In genomic region chr11:6443269-6444003, GRCh38 we compare ENCODE assay signal across 8 cellular contexts. TPM values are rescaled to one million over a fixed set of nuclear protein-coding genes. Genes with fewer than 3 reads are reported as not detected.
DNase-seq lines count a peak whose midpoint lies in the region; ATAC-seq and TF ChIP-seq lines count a peak whose summit lies in the region.

No MANE protein-coding gene starts in this region.

- no peak overlapping the region for H3K27ac Mint-ChIP-seq in natural killer cell
- H3K27ac Mint-ChIP-seq in stimulated activated naive CD8-positive, alpha-beta T cell treated with anti-CD3 and anti-CD28 coated beads, Interleukin-15, amount 100 ng/mL, for 72 hours = no peak overlapping the region

- intact Hi-C loops in Right ventricle myocardium inferior (cut with DNase I) = loop anchor here (1.0 to 5.0 kb wide), 2 partner anchors 64 kb away; no protein-coding TSS in a partner anchor
- intact Hi-C loops in cardiac septum (cut with DNase I) = loop anchor here (2.0 kb wide), 1 partner anchor 65 kb away; no protein-coding TSS in a partner anchor
- intact Hi-C loops in natural killer cell (cut with micrococcal nuclease) = loop anchor here (1.0 kb wide), 1 partner anchor 64 kb away; no protein-coding TSS in a partner anchor

- no peaks in the 10 kb centered on the region for H3K27me3 Mint-ChIP-seq in natural killer cell (ENCODE audit: low read depth in 2 of 2)
- H3K27me3 Mint-ChIP-seq in stimulated activated naive CD8-positive, alpha-beta T cell treated with anti-CD3 and anti-CD28 coated beads, Interleukin-15, amount 100 ng/mL, for 72 hours = no peaks in the 10 kb centered on the region

- no peaks in the 10 kb centered on the region for H3K4me1 Mint-ChIP-seq in natural killer cell
- no peaks in the 10 kb centered on the region for H3K4me1 Mint-ChIP-seq in stimulated activated naive CD8-positive, alpha-beta T cell treated with anti-CD3 and anti-CD28 coated beads, Interleukin-15, amount 100 ng/mL, for 72 hours

- H3K4me3 ChIP-seq in epithelial cell of proximal tubule (ENCODE audit: low read depth, low read length) = no peak overlapping the region

- no peaks in the 10 kb centered on the region for H3K36me3 Mint-ChIP-seq in natural killer cell

- DNase-seq in Right ventricle myocardium inferior (ENCODE audit: missing footprints) = no peak
- DNase-seq in cardiac septum (ENCODE audit: low spot score) = no peak
- peak; percentile 68 for DNase-seq in NCI-H82 (lab: John Stamatoyannopoulos, UW)
- DNase-seq in activated CD8-positive, alpha-beta memory T cell treated with anti-CD3 and anti-CD28 coated beads for 24 hours = peak; percentile 81
- no peak for DNase-seq in epithelial cell of proximal tubule (ENCODE audit: low read depth)
- peak; percentile 45 for DNase-seq in natural killer cell
- DNase-seq in stimulated activated naive CD8-positive, alpha-beta T cell treated with anti-CD3 and anti-CD28 coated beads, Interleukin-15, amount 100 ng/mL, for 72 hours = peak; percentile 47 to 48

- H3K9me3 Mint-ChIP-seq in natural killer cell = no peaks in the 10 kb centered on the region
- no peaks in the 10 kb centered on the region for H3K9me3 Mint-ChIP-seq in stimulated activated naive CD8-positive, alpha-beta T cell treated with anti-CD3 and anti-CD28 coated beads, Interleukin-15, amount 100 ng/mL, for 72 hours

- TF ChIP-seq CTCF in epithelial cell of proximal tubule (conservative IDR thresholded peaks at IDR 0.05; ENCODE audit: low read depth, low read length) (peak; percentile 90), natural killer cell (IDR thresholded peaks at IDR 0.05) (peak; percentile 82)

- ATAC-seq in Right ventricle myocardium inferior (peak; percentile 76), HG02870 (IDR thresholded peaks at IDR 0.05; ENCODE audit: unreplicated experiment) (peak; percentile 80), natural killer cell (peak; percentile 66 to 96 (median 89))
- ATAC-seq in stimulated activated naive CD8-positive, alpha-beta T cell treated with anti-CD3 and anti-CD28 coated beads, Interleukin-15, amount 100 ng/mL, for 72 hours = peak; percentile 79

- H3K4me3 Mint-ChIP-seq in natural killer cell = no peak overlapping the region
- no peak overlapping the region for H3K4me3 Mint-ChIP-seq in stimulated activated naive CD8-positive, alpha-beta T cell treated with anti-CD3 and anti-CD28 coated beads, Interleukin-15, amount 100 ng/mL, for 72 hours

RNA-seq across cellular contexts. Expression of gene HPX, which starts 2.6 kb away (rescaled TPM):
- total RNA-seq in Right ventricle myocardium inferior = not detected
- 0.27 TPM for total RNA-seq in cardiac septum
- total RNA-seq in epithelial cell of proximal tubule = 0.06 and 1.0 TPM in 2 replicates
- total RNA-seq in natural killer cell = 1 to 10 TPM in 1 of 3 donors, under 1 TPM in 2; 0.35 to 1.5 (median 0.98) TPM

RNA-seq across cellular contexts. Expression of gene APBB1, which starts 24.5 kb away (rescaled TPM):
- total RNA-seq in Right ventricle myocardium inferior (85.5 TPM), cardiac septum (72.0 TPM), epithelial cell of proximal tubule (24.7 and 28.3 TPM in 2 replicates), natural killer cell (10 to 100 TPM; 62.8 to 77.1 (median 67.5) TPM)

RNA-seq across cellular contexts. Expression of gene TRIM3, which starts 30.3 kb away (rescaled TPM):
- total RNA-seq in Right ventricle myocardium inferior (12.5 TPM), cardiac septum (11.7 TPM), epithelial cell of proximal tubule (10.0 and 31.0 TPM in 2 replicates), natural killer cell (10 to 100 TPM; 26.4 to 30.9 (median 26.5) TPM)

RNA-seq across cellular contexts. Expression of gene ARFIP2, which starts 37.7 kb away (rescaled TPM):
- 15.1 TPM for total RNA-seq in Right ventricle myocardium inferior
- total RNA-seq in cardiac septum = 20.1 TPM
- total RNA-seq in epithelial cell of proximal tubule = 55.2 and 57.7 TPM in 2 replicates
- 10 to 100 TPM; 44.7 to 62.3 (median 51.4) TPM for total RNA-seq in natural killer cell

RNA-seq across cellular contexts. Expression of gene TIMM10B, which starts 37.9 kb away (rescaled TPM):
- total RNA-seq in Right ventricle myocardium inferior = 14.1 TPM
- 21.7 TPM for total RNA-seq in cardiac septum
- 27.0 and 34.9 TPM in 2 replicates for total RNA-seq in epithelial cell of proximal tubule
- total RNA-seq in natural killer cell = 10 to 100 TPM; 69.6 to 92.8 (median 71.4) TPM

Comparison
In these comparisons a context has a peak if more than half of its experiments do, and no peak if none do; other contexts are left out.
1. DNase-seq: peak in NCI-H82 (single experiment), activated CD8-positive, alpha-beta memory T cell treated with anti-CD3 and anti-CD28 coated beads for 24 hours (single experiment), natural killer cell (single experiment) and stimulated activated naive CD8-positive, alpha-beta T cell treated with anti-CD3 and anti-CD28 coated beads, Interleukin-15, amount 100 ng/mL, for 72 hours (2 of 2); none in Right ventricle myocardium inferior (single experiment), cardiac septum (single experiment) and epithelial cell of proximal tubule (single experiment).
2. Peak in every context shown above with its lines, with median percentiles within 50 percentile points of each other: ATAC-seq.